In the genomic region with DNA sequence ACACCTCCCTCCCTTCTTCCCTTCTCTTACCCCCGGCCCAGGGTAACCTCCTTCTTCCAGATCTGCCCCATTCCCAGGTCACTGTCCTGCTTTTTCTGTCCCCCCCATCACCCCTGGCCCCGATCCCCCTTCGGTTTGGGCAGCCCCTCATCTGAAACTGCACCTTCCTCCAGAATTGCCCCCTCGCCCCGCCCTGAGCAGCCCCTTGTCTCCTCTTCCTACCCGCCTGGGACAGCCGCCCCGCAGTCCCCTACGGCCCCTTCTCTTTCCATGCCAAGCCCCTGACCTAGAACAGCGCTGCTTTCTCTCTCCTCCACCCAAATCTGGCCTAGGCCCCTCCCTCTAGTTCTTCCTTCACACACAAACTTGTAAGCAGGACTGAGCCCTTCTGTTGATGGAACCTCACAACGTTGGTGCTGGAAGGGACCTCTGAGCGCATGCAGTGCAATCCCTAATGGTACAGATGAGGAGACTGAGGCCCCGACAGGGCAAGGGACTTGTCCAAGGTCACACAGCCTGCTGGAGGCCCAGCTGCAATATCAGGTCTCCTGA, we compare ENCODE assay signal across 9 cellular contexts. TPM values are rescaled to one million over a fixed set of nuclear protein-coding genes. Genes with fewer than 3 reads are reported as not detected.
DNase-seq lines count a peak whose midpoint lies in the region; ATAC-seq, FAIRE-seq and TF ChIP-seq lines count a peak whose summit lies in the region.
"Had no signal": no experiment of that assay in that cellular context is flagged by ENCODE, and none has a peak within 500 bp of the region (broad histone marks: within the 10 kb centered on the region; RNA-seq: fewer than 3 reads in every experiment).

No MANE protein-coding gene starts in this region.

- DNase-seq in A673 (ENCODE audit: low spot score) = peak; percentile 30
- no peak for DNase-seq in HTR-8/SVneo (ENCODE audit: insufficient read length, low spot score)
- peak; percentile 12 for DNase-seq in activated naive CD4-positive, alpha-beta T cell treated with anti-CD3 and anti-CD28 coated beads, Interleukin-2, amount 50 U/mL, for 16 hours
- peak; percentile 33 for DNase-seq in hepatocyte (ENCODE audit: low spot score)
- no peak for DNase-seq in effector CD8-positive, alpha-beta T cell (lab: John Stamatoyannopoulos, UW)

- BruUV-seq in A673 (replicated peaks; lab: Mats Ljungman, UMichigan) = no TSS peak

- peak overlapping the region; percentile 92 for H3K27ac ChIP-seq in A673 (ENCODE audit: low read depth, low read length, poor library complexity, severe bottlenecking)
- H3K27ac ChIP-seq in hepatocyte = peak overlapping the region; percentile 47
- H3K27ac ChIP-seq in skin epidermis = peak overlapping the region in 20 of 21 experiments; percentile 71 to 97 (median 89)

- H3K36me3 ChIP-seq in A673 (ENCODE audit: insufficient read depth, low read length, poor library complexity, severe bottlenecking) = peaks cover 14% of the 10 kb centered on the region
- no peaks in the 10 kb centered on the region for H3K36me3 ChIP-seq in hepatocyte (replicated peaks; ENCODE audit: insufficient read depth, low read depth)

- intact Hi-C loops in A673 (cut with micrococcal nuclease; ENCODE audit: unreplicated experiment) = no loop called here

- H3K9me2 ChIP-seq in hepatocyte (replicated peaks; ENCODE audit: insufficient read depth) = no peaks in the 10 kb centered on the region

- H3K9me3 ChIP-seq in A673 (ENCODE audit: low read depth, low read length, poor library complexity, severe bottlenecking) (no peaks in the 10 kb centered on the region), hepatocyte (ENCODE audit: low read depth) (no peaks in the 10 kb centered on the region)

- peaks cover 30% of the 10 kb centered on the region for H3K79me2 ChIP-seq in hepatocyte

- CTCF ChIA-PET in A673 (lab: Charles Lee) = interaction anchor here (0.6 kb wide), 1 partner anchor 75 kb away, joined by 4 read pairs; no protein-coding TSS in a partner anchor

- peak overlapping the region; percentile 95 for H3K4me2 ChIP-seq in hepatocyte

- H3K27me3 ChIP-seq in A673 (replicated peaks; ENCODE audit: insufficient read depth, low read depth, low read length, poor library complexity) = no peaks in the 10 kb centered on the region
- H3K27me3 ChIP-seq in hepatocyte = no peaks in the 10 kb centered on the region

- peak; percentile 9 for FAIRE-seq in HTR-8/SVneo (lab: Jason Lieb, UNC)

- ATAC-seq in HG03175 (IDR thresholded peaks at IDR 0.05; ENCODE audit: unreplicated experiment) (no peak), HG03571 (IDR thresholded peaks at IDR 0.05; ENCODE audit: unreplicated experiment) (no peak)

- peaks cover 3% of the 10 kb centered on the region for H4K20me1 ChIP-seq in hepatocyte (ENCODE audit: insufficient read depth, poor library complexity, severe bottlenecking)

- H3K4me1 ChIP-seq in A673 (ENCODE audit: insufficient read depth, low read length, poor library complexity, severe bottlenecking) = peaks cover 7% of the 10 kb centered on the region
- peaks cover 14% of the 10 kb centered on the region for H3K4me1 ChIP-seq in hepatocyte (ENCODE audit: insufficient read depth)

- TF ChIP-seq CTCF in A673 (conservative IDR thresholded peaks at IDR 0.05; ENCODE audit: low read depth, low read length) (no peak), hepatocyte (IDR thresholded peaks at IDR 0.05; ENCODE audit: poor library complexity) (no peak)

- POLR2A ChIA-PET in A673 (lab: Charles Lee; ENCODE audit: low non-redundant PET) = no interaction called here

- 24% methylated on average over 8 of the region's 13 CpGs for WGBS in hepatocyte (ENCODE audit: low lambda C conversion rate, missing lambda C conversion rate)

- H2AFZ ChIP-seq in hepatocyte = peak overlapping the region; percentile 22

- H3K4me3 ChIP-seq in A673 (ENCODE audit: low read depth, low read length, poor library complexity, severe bottlenecking) (peak overlapping the region; percentile 90), hepatocyte (peak overlapping the region; percentile 35), skin epidermis (peak overlapping the region; percentile 59 to 92 (median 75))

RNA-seq across cellular contexts. Expression of gene PPP2R5D, which starts 0.6 kb away (rescaled TPM):
- total RNA-seq in A673 (2021) (73.6 and 77.1 TPM in 2 replicates), hepatocyte (35.2 and 40.2 TPM in 2 replicates)
- 28.3 and 30.8 TPM in 2 replicates for polyA plus RNA-seq in hepatocyte

RNA-seq across cellular contexts. Expression of gene PEX6, which starts 6.0 kb away (rescaled TPM):
- total RNA-seq in A673 (2021) (25.9 and 26.1 TPM in 2 replicates), hepatocyte (32.4 and 39.4 TPM in 2 replicates)
- polyA plus RNA-seq in hepatocyte = 36.0 and 46.1 TPM in 2 replicates

RNA-seq across cellular contexts. Expression of gene GNMT, which starts 24.4 kb away (rescaled TPM):
- 1.2 and 1.8 TPM in 2 replicates for total RNA-seq in A673 (2021)
- total RNA-seq in hepatocyte = 4.4 and 6.5 TPM in 2 replicates
- 10.4 and 16.2 TPM in 2 replicates for polyA plus RNA-seq in hepatocyte
- total RNA-seq: glomerular endothelial cell had no signal

RNA-seq across cellular contexts. Expression of gene MEA1, which starts 28.7 kb away (rescaled TPM):
- 113 and 125 TPM in 2 replicates for total RNA-seq in A673 (2021)
- total RNA-seq in hepatocyte = 72.9 and 73.3 TPM in 2 replicates
- 117 and 127 TPM in 2 replicates for polyA plus RNA-seq in hepatocyte

RNA-seq across cellular contexts. Expression of gene KLHDC3, which starts 29.0 kb away (rescaled TPM):
- total RNA-seq in A673 (2021) (90.1 and 108 TPM in 2 replicates), hepatocyte (75.5 and 90.5 TPM in 2 replicates)
- polyA plus RNA-seq in hepatocyte = 92.0 and 99.5 TPM in 2 replicates

Comparison
In these comparisons a context has a peak if more than half of its experiments do, and no peak if none do; other contexts are left out.
1. DNase-seq: peak in A673 (single experiment), activated naive CD4-positive, alpha-beta T cell treated with anti-CD3 and anti-CD28 coated beads, Interleukin-2, amount 50 U/mL, for 16 hours (single experiment) and hepatocyte (single experiment); none in HTR-8/SVneo (single experiment) and effector CD8-positive, alpha-beta T cell (single experiment).
2. H3K4me3 ChIP-seq: peak in every context shown above with its lines; median percentile 90 in A673; 75 in skin epidermis; 35 in hepatocyte.
3. Peak in every context shown above with its lines, with median percentiles within 50 percentile points of each other: H3K27ac ChIP-seq.